Comparison of ENCODE assay signal across 2 cellular contexts in the genomic region with DNA sequence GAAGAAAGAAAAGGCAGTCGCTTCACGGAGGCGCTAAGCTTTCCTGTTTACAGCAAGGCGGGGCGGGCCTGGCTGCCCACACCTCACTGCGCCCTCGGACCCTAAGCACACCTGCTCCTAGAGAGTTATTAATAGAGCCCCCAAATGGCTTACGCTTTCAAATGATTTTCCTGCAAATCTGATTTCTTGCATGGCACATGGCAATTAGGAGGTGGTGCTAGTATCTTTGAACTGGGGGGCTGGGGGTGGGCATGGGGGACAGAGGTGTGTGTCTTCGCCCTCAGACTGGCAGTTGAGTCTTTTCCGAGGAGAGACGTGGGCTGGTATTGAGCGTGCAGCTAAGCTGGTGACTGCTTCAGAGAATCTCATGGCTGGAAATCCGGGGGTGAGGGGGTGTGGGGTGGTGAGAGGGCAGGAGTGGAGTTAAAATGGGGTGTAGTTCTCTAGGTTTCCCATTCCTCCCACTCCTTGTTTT.
TF ChIP-seq lines count a peak whose summit lies in the region.

No MANE protein-coding gene starts in this region.

TF ChIP-seq in GM23338, 12 proteins besides CTCF, POLR2A, EP300 and RAD21 (continued from another document):
- TF ChIP-seq REST (IDR thresholded peaks at IDR 0.05; ENCODE audit: unreplicated experiment) (no peak), ZNF114 (CRISPR knock-in tag; IDR thresholded peaks at IDR 0.05) (no peak), EZH2phosphoT487 (IDR thresholded peaks at IDR 0.05; ENCODE audit: unreplicated experiment) (no peak), STAT1 (IDR thresholded peaks at IDR 0.05; ENCODE audit: unreplicated experiment) (no peak), POLR2AphosphoS5 (IDR thresholded peaks at IDR 0.05; ENCODE audit: low read depth) (no peak), ZNF462 (CRISPR knock-in tag; IDR thresholded peaks at IDR 0.05) (no peak), EZH2 (IDR thresholded peaks at IDR 0.05; ENCODE audit: low read depth, unreplicated experiment) (no peak), ETS1 (IDR thresholded peaks at IDR 0.05) (no peak), JUNB (IDR thresholded peaks at IDR 0.05; ENCODE audit: unreplicated experiment) (no peak)
TF ChIP-seq in GM23338: peak in this region for 0.

TF ChIP-seq in WTC11, 78 proteins besides CTCF, POLR2A, EP300 and RAD21 (continued from another document):
- no peak for TF ChIP-seq ZNF263 (CRISPR knock-in tag; IDR thresholded peaks at IDR 0.05; ENCODE audit: low read depth)
- TF ChIP-seq ZNF219 (CRISPR knock-in tag; IDR thresholded peaks at IDR 0.05; ENCODE audit: borderline replicate concordance), result no peak
- no peak for TF ChIP-seq NFE2L1 (CRISPR knock-in tag; IDR thresholded peaks at IDR 0.05)
- no peak for TF ChIP-seq KAT7 (CRISPR knock-in tag; IDR thresholded peaks at IDR 0.05; ENCODE audit: borderline replicate concordance)
- no peak for TF ChIP-seq ATF3 (CRISPR knock-in tag; conservative IDR thresholded peaks at IDR 0.05)
- TF ChIP-seq ZNF121 (CRISPR knock-in tag; IDR thresholded peaks at IDR 0.05), result no peak
- TF ChIP-seq ELF4 (CRISPR knock-in tag; IDR thresholded peaks at IDR 0.05; ENCODE audit: low read depth), result no peak
- TF ChIP-seq, protein P1, sequence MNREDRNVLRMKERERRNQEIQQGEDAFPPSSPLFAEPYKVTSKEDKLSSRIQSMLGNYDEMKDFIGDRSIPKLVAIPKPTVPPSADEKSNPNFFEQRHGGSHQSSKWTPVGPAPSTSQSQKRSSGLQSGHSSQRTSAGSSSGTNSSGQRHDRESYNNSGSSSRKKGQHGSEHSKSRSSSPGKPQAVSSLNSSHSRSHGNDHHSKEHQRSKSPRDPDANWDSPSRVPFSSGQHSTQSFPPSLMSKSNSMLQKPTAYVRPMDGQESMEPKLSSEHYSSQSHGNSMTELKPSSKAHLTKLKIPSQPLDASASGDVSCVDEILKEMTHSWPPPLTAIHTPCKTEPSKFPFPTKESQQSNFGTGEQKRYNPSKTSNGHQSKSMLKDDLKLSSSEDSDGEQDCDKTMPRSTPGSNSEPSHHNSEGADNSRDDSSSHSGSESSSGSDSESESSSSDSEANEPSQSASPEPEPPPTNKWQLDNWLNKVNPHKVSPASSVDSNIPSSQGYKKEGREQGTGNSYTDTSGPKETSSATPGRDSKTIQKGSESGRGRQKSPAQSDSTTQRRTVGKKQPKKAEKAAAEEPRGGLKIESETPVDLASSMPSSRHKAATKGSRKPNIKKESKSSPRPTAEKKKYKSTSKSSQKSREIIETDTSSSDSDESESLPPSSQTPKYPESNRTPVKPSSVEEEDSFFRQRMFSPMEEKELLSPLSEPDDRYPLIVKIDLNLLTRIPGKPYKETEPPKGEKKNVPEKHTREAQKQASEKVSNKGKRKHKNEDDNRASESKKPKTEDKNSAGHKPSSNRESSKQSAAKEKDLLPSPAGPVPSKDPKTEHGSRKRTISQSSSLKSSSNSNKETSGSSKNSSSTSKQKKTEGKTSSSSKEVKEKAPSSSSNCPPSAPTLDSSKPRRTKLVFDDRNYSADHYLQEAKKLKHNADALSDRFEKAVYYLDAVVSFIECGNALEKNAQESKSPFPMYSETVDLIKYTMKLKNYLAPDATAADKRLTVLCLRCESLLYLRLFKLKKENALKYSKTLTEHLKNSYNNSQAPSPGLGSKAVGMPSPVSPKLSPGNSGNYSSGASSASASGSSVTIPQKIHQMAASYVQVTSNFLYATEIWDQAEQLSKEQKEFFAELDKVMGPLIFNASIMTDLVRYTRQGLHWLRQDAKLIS (CRISPR knock-in tag; IDR thresholded peaks at IDR 0.05; ENCODE audit: borderline replicate concordance), result no peak
- no peak for TF ChIP-seq GTF2I (CRISPR knock-in tag; conservative IDR thresholded peaks at IDR 0.05)
- TF ChIP-seq ZNF425 (CRISPR knock-in tag; conservative IDR thresholded peaks at IDR 0.05), result no peak
